In the genomic region with DNA sequence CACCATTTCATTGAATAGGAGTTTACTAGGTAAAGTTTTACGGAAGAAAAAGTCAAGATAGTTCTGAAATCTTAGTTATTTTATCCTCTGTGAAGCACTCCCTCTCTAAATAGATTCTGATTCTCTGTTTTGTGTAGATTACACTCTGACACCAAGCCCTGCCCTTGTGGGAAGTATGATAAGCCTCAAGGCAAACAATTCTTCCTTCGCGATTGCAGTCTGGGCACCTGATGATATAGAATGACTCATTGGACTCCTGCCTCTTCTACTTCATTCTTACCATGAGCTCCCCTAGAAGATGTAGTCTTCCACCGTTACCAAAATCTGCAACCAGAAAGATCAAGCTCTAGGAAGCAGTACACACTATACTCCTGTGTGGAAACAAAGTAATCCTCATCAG, we compare ENCODE assay signal across 1 cellular context.
TF ChIP-seq lines count a peak whose summit lies in the region.

No MANE protein-coding gene starts in this region.

TF ChIP-seq in K562, 482 proteins besides CTCF, POLR2A, EP300 and RAD21 (continued from another document and continues in another):
- TF ChIP-seq, protein P1, sequence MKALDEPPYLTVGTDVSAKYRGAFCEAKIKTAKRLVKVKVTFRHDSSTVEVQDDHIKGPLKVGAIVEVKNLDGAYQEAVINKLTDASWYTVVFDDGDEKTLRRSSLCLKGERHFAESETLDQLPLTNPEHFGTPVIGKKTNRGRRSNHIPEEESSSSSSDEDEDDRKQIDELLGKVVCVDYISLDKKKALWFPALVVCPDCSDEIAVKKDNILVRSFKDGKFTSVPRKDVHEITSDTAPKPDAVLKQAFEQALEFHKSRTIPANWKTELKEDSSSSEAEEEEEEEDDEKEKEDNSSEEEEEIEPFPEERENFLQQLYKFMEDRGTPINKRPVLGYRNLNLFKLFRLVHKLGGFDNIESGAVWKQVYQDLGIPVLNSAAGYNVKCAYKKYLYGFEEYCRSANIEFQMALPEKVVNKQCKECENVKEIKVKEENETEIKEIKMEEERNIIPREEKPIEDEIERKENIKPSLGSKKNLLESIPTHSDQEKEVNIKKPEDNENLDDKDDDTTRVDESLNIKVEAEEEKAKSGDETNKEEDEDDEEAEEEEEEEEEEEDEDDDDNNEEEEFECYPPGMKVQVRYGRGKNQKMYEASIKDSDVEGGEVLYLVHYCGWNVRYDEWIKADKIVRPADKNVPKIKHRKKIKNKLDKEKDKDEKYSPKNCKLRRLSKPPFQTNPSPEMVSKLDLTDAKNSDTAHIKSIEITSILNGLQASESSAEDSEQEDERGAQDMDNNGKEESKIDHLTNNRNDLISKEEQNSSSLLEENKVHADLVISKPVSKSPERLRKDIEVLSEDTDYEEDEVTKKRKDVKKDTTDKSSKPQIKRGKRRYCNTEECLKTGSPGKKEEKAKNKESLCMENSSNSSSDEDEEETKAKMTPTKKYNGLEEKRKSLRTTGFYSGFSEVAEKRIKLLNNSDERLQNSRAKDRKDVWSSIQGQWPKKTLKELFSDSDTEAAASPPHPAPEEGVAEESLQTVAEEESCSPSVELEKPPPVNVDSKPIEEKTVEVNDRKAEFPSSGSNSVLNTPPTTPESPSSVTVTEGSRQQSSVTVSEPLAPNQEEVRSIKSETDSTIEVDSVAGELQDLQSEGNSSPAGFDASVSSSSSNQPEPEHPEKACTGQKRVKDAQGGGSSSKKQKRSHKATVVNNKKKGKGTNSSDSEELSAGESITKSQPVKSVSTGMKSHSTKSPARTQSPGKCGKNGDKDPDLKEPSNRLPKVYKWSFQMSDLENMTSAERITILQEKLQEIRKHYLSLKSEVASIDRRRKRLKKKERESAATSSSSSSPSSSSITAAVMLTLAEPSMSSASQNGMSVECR (CRISPR knock-in tag; IDR thresholded peaks at IDR 0.05): no peak
- TF ChIP-seq, protein P2, sequence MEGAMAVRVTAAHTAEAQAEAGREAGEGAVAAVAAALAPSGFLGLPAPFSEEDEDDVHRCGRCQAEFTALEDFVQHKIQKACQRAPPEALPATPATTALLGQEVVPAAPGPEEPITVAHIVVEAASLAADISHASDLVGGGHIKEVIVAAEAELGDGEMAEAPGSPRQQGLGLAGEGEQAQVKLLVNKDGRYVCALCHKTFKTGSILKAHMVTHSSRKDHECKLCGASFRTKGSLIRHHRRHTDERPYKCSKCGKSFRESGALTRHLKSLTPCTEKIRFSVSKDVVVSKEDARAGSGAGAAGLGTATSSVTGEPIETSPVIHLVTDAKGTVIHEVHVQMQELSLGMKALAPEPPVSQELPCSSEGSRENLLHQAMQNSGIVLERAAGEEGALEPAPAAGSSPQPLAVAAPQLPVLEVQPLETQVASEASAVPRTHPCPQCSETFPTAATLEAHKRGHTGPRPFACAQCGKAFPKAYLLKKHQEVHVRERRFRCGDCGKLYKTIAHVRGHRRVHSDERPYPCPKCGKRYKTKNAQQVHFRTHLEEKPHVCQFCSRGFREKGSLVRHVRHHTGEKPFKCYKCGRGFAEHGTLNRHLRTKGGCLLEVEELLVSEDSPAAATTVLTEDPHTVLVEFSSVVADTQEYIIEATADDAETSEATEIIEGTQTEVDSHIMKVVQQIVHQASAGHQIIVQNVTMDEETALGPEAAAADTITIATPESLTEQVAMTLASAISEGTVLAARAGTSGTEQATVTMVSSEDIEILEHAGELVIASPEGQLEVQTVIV (CRISPR knock-in tag; IDR thresholded peaks at IDR 0.05; ENCODE audit: borderline replicate concordance): no peak
- no peak for TF ChIP-seq MED1 (CRISPR knock-in tag; IDR thresholded peaks at IDR 0.05; ENCODE audit: borderline replicate concordance)
- no peak for TF ChIP-seq ZFPM2 (CRISPR knock-in tag; IDR thresholded peaks at IDR 0.05)
- no peak for TF ChIP-seq ZC3H11A (IDR thresholded peaks at IDR 0.05; ENCODE audit: low read depth, low read length)
- no peak for TF ChIP-seq ZNF431 (CRISPR knock-in tag; IDR thresholded peaks at IDR 0.05)
- TF ChIP-seq, protein P3, sequence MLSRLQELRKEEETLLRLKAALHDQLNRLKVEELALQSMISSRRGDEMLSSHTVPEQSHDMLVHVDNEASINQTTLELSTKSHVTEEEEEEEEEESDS (CRISPR knock-in tag; IDR thresholded peaks at IDR 0.05): no peak
- no peak for TF ChIP-seq SRF (CRISPR knock-in tag; IDR thresholded peaks at IDR 0.05)
- TF ChIP-seq SMARCE1 (IDR thresholded peaks at IDR 0.05): peak; percentile 62; the same call in 1 of the 2 replicates
- TF ChIP-seq TCF3 (CRISPR knock-in tag; IDR thresholded peaks at IDR 0.05): peak; percentile 90
- TF ChIP-seq, protein P4, sequence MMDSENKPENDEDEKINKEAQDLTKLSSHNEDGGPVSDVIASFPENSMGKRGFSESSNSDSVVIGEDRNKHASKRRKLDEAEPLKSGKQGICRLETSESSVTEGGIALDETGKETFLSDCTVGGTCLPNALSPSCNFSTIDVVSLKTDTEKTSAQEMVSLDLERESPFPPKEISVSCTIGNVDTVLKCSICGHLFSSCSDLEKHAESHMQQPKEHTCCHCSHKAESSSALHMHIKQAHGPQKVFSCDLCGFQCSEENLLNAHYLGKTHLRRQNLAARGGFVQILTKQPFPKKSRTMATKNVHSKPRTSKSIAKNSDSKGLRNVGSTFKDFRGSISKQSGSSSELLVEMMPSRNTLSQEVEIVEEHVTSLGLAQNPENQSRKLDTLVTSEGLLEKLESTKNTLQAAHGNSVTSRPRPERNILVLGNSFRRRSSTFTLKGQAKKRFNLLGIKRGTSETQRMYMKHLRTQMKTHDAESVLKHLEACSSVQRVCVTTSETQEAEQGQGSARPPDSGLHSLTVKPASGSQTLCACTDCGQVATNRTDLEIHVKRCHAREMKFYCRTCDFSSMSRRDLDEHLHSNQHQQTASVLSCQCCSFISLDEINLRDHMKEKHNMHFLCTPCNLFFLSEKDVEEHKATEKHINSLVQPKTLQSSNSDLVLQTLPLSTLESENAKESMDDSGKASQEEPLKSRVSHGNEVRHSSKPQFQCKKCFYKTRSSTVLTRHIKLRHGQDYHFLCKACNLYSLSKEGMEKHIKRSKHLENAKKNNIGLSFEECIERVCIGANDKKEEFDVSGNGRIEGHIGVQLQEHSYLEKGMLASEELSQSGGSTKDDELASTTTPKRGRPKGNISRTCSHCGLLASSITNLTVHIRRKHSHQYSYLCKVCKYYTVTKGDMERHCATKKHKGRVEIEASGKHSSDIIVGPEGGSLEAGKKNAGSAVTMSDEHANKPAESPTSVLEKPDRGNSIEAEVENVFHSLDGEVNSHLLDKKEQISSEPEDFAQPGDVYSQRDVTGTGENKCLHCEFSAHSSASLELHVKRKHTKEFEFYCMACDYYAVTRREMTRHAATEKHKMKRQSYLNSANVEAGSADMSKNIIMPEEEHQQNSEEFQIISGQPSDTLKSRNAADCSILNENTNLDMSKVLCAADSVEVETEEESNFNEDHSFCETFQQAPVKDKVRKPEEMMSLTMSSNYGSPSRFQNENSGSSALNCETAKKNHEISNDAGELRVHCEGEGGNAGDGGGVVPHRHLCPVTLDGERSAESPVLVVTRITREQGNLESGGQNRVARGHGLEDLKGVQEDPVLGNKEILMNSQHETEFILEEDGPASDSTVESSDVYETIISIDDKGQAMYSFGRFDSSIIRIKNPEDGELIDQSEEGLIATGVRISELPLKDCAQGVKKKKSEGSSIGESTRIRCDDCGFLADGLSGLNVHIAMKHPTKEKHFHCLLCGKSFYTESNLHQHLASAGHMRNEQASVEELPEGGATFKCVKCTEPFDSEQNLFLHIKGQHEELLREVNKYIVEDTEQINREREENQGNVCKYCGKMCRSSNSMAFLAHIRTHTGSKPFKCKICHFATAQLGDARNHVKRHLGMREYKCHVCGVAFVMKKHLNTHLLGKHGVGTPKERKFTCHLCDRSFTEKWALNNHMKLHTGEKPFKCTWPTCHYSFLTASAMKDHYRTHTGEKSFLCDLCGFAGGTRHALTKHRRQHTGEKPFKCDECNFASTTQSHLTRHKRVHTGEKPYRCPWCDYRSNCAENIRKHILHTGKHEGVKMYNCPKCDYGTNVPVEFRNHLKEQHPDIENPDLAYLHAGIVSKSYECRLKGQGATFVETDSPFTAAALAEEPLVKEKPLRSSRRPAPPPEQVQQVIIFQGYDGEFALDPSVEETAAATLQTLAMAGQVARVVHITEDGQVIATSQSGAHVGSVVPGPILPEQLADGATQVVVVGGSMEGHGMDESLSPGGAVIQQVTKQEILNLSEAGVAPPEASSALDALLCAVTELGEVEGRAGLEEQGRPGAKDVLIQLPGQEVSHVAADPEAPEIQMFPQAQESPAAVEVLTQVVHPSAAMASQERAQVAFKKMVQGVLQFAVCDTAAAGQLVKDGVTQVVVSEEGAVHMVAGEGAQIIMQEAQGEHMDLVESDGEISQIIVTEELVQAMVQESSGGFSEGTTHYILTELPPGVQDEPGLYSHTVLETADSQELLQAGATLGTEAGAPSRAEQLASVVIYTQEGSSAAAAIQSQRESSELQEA (IDR thresholded peaks at IDR 0.05; ENCODE audit: low read depth): no peak
- TF ChIP-seq, protein P5, sequence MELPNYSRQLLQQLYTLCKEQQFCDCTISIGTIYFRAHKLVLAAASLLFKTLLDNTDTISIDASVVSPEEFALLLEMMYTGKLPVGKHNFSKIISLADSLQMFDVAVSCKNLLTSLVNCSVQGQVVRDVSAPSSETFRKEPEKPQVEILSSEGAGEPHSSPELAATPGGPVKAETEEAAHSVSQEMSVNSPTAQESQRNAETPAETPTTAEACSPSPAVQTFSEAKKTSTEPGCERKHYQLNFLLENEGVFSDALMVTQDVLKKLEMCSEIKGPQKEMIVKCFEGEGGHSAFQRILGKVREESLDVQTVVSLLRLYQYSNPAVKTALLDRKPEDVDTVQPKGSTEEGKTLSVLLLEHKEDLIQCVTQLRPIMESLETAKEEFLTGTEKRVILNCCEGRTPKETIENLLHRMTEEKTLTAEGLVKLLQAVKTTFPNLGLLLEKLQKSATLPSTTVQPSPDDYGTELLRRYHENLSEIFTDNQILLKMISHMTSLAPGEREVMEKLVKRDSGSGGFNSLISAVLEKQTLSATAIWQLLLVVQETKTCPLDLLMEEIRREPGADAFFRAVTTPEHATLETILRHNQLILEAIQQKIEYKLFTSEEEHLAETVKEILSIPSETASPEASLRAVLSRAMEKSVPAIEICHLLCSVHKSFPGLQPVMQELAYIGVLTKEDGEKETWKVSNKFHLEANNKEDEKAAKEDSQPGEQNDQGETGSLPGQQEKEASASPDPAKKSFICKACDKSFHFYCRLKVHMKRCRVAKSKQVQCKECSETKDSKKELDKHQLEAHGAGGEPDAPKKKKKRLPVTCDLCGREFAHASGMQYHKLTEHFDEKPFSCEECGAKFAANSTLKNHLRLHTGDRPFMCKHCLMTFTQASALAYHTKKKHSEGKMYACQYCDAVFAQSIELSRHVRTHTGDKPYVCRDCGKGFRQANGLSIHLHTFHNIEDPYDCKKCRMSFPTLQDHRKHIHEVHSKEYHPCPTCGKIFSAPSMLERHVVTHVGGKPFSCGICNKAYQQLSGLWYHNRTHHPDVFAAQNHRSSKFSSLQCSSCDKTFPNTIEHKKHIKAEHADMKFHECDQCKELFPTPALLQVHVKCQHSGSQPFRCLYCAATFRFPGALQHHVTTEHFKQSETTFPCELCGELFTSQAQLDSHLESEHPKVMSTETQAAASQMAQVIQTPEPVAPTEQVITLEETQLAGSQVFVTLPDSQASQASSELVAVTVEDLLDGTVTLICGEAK (IDR thresholded peaks at IDR 0.05): no peak
- TF ChIP-seq, protein P5 (CRISPR knock-in tag; IDR thresholded peaks at IDR 0.05): no peak
- TF ChIP-seq, protein P6, sequence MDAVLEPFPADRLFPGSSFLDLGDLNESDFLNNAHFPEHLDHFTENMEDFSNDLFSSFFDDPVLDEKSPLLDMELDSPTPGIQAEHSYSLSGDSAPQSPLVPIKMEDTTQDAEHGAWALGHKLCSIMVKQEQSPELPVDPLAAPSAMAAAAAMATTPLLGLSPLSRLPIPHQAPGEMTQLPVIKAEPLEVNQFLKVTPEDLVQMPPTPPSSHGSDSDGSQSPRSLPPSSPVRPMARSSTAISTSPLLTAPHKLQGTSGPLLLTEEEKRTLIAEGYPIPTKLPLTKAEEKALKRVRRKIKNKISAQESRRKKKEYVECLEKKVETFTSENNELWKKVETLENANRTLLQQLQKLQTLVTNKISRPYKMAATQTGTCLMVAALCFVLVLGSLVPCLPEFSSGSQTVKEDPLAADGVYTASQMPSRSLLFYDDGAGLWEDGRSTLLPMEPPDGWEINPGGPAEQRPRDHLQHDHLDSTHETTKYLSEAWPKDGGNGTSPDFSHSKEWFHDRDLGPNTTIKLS (IDR thresholded peaks at IDR 0.05; ENCODE audit: borderline replicate concordance, low read depth): no peak
- 0 out of 2 replicates have a peak, but pooled peaks have one; percentile 24 for TF ChIP-seq DPF2 (IDR thresholded peaks at IDR 0.05)
- TF ChIP-seq MIER1 (IDR thresholded peaks at IDR 0.05; ENCODE audit: low read depth): no peak
- no peak for TF ChIP-seq GATAD2A (IDR thresholded peaks at IDR 0.05)
- TF ChIP-seq STAT5A (IDR thresholded peaks at IDR 0.05; ENCODE audit: borderline replicate concordance, low read length): 0 out of 2 replicates have a peak, but pooled peaks have one; percentile 44
- no peak for TF ChIP-seq KAT2B (IDR thresholded peaks at IDR 0.05; ENCODE audit: low read depth, low read length)
- TF ChIP-seq TAF7 (tag; IDR thresholded peaks at IDR 0.05): no peak
- TF ChIP-seq BRCA1 (IDR thresholded peaks at IDR 0.05): no peak
- TF ChIP-seq BRCA1 (CRISPR knock-in tag; IDR thresholded peaks at IDR 0.05): no peak
- peak; percentile 53; the same call in 1 of the 2 replicates for TF ChIP-seq SOX6 (IDR thresholded peaks at IDR 0.05)
- TF ChIP-seq ERF (CRISPR knock-in tag; IDR thresholded peaks at IDR 0.05): no peak
- TF ChIP-seq ILF3 (IDR thresholded peaks at IDR 0.05; ENCODE audit: borderline replicate concordance): no peak
- TF ChIP-seq FOSL1 (tag; conservative IDR thresholded peaks at IDR 0.05): peak; percentile 54
